In the genomic region with DNA sequence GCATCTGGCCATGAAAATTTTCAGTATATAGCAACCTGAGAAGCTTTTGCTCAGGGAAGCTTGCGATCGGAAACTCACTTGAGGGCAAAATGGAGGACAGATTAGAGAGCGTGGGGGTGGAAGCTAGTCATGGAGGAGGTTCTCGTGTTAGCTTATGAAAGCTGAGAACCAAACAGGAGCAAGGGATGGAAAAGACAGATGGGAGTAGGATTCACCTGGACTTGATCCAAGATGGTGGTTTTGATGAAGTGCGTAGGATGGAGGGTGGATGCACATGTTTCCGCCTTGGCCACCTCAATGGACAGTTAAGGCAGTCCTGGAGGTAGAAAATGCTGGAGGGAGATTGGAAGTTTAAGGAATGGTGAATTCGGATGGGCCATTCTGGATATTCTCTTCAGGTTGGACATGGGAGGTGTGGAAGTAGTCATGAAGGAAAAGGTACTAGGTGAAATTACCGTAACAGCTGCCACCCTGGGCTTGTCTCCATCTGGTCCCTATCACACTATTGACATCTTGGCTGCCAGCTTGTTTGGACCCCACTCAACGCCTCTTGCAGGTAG, we compare ENCODE assay signal across 26 cellular contexts. TPM values are rescaled to one million over a fixed set of nuclear protein-coding genes. Genes with fewer than 3 reads are reported as not detected.
DNase-seq lines count a peak whose midpoint lies in the region; ATAC-seq and TF ChIP-seq lines count a peak whose summit lies in the region.
"Had no signal": no experiment of that assay in that cellular context is flagged by ENCODE, and none has a peak within 500 bp of the region (broad histone marks: within the 10 kb centered on the region; RNA-seq: fewer than 3 reads in every experiment).

No MANE protein-coding gene starts in this region.

- TF ChIP-seq CTCF in WERI-Rb-1 (IDR thresholded peaks at IDR 0.05; ENCODE audit: low read depth, low read length): no peak

- H3K27me3 ChIP-seq in WERI-Rb-1 (ENCODE audit: insufficient read depth, low read depth, severe bottlenecking): no peaks in the 10 kb centered on the region
- H3K27me3 ChIP-seq: dorsolateral prefrontal cortex, left lung had no signal

- H3K4me3 Mint-ChIP-seq in naive thymus-derived CD8-positive, alpha-beta T cell: peak overlapping the region in 2 of 10 donors; percentile 10 to 41
- H3K4me3 Mint-ChIP-seq: activated CD4-positive, alpha-beta memory T cell treated with anti-CD3 and anti-CD28 coated beads, Interleukin-2, amount 10 ng/mL, durations not matched to agents 7 days and 5 days; CD14-positive monocyte; central memory CD8-positive, alpha-beta T cell had no signal

- DNase-seq in DMS 273 (lab: John Stamatoyannopoulos, UW; ENCODE audit: unreplicated experiment) (peak; percentile 94), NCI-H2029 treated with DMSO at 0.1 percent for 48 hours (lab: John Stamatoyannopoulos, UW) (peak; percentile 43), WERI-Rb-1 (no peak), Ammon's horn (ENCODE audit: low spot score) (no peak), NCI-H774 (lab: John Stamatoyannopoulos, UW) (no peak)
- DNase-seq in naive thymus-derived CD8-positive, alpha-beta T cell: no peak
- DNase-seq: activated CD4-positive, alpha-beta memory T cell treated with anti-CD3 and anti-CD28 coated beads, Interleukin-2, amount 10 ng/mL, durations not matched to agents 7 days and 5 days; activated CD8-positive, alpha-beta memory T cell treated with anti-CD3 and anti-CD28 coated beads, Interleukin-2, amount 50 U/mL, for 48 hours; DMS153; KBM-7; left lung; mesendoderm; NCI-H1417; NCI-H510A treated with DMSO at 0.1 percent for 48 hours; occipital lobe; stimulated activated naive CD8-positive, alpha-beta T cell treated with anti-CD3 and anti-CD28 coated beads, Interleukin-15, Interleukin-2, amounts not matched to agents 100 U/mL and 50 U/mL, for 24 hours; SW 1271 had no signal

- no peaks in the 10 kb centered on the region for H3K9me3 ChIP-seq in WERI-Rb-1 (ENCODE audit: severe bottlenecking)
- H3K9me3 ChIP-seq: left lung, thoracic aorta had no signal

- peaks cover 24 to 42% (median 34%) of the 10 kb centered on the region in 4 donors for H3K4me1 Mint-ChIP-seq in naive thymus-derived CD8-positive, alpha-beta T cell

- POLR2A ChIA-PET in naive thymus-derived CD8-positive, alpha-beta T cell (lab: Charles Lee): interaction anchor here (0.6 to 2.5 kb wide), 2 partner anchors 9 to 25 kb away, joined by 4 to 10 read pairs; a partner anchor contains a TSS

- H3K36me3 Mint-ChIP-seq in naive thymus-derived CD8-positive, alpha-beta T cell: peaks cover 0 to 15% (median 3%) of the 10 kb centered on the region in 3 donors

- H3K27ac ChIP-seq in WERI-Rb-1: peak overlapping the region; percentile 93
- H3K27ac ChIP-seq: left lung, thoracic aorta had no signal

- no peaks in the 10 kb centered on the region for H3K27me3 Mint-ChIP-seq in naive thymus-derived CD8-positive, alpha-beta T cell
- H3K27me3 Mint-ChIP-seq: activated CD4-positive, alpha-beta memory T cell treated with anti-CD3 and anti-CD28 coated beads, Interleukin-2, amount 10 ng/mL, durations not matched to agents 7 days and 5 days; central memory CD8-positive, alpha-beta T cell had no signal

- H3K9me3 Mint-ChIP-seq in naive thymus-derived CD8-positive, alpha-beta T cell: no peaks in the 10 kb centered on the region
- H3K9me3 Mint-ChIP-seq: activated CD4-positive, alpha-beta memory T cell treated with anti-CD3 and anti-CD28 coated beads, Interleukin-2, amount 10 ng/mL, durations not matched to agents 7 days and 5 days; activated naive CD4-positive, alpha-beta T cell treated with anti-CD3 and anti-CD28 coated beads, Interleukin-2, amount 50 U/mL, for 72 hours; central memory CD8-positive, alpha-beta T cell had no signal

- no peak for ATAC-seq in naive thymus-derived CD8-positive, alpha-beta T cell
- ATAC-seq in GM19023 (IDR thresholded peaks at IDR 0.05; ENCODE audit: unreplicated experiment): no peak
- ATAC-seq: activated naive CD4-positive, alpha-beta T cell treated with anti-CD3 and anti-CD28 coated beads, Interleukin-2, amount 50 U/mL, for 72 hours; HCT116; left lung; stimulated activated naive CD8-positive, alpha-beta T cell treated with anti-CD3 and anti-CD28 coated beads, Interleukin-15, Interleukin-2, amounts not matched to agents 100 U/mL and 50 U/mL, for 24 hours had no signal

- peak overlapping the region in 9 of 10 donors; percentile 38 to 86 (median 56) for H3K27ac Mint-ChIP-seq in naive thymus-derived CD8-positive, alpha-beta T cell
- H3K27ac Mint-ChIP-seq: activated CD4-positive, alpha-beta memory T cell treated with anti-CD3 and anti-CD28 coated beads, Interleukin-2, amount 10 ng/mL, durations not matched to agents 7 days and 5 days; activated naive CD4-positive, alpha-beta T cell treated with anti-CD3 and anti-CD28 coated beads, Interleukin-2, amount 50 U/mL, for 72 hours; CD14-positive monocyte had no signal

- peaks cover 8% of the 10 kb centered on the region for H3K36me3 ChIP-seq in WERI-Rb-1
- H3K36me3 ChIP-seq: left lung, thoracic aorta had no signal

- H3K4me3 ChIP-seq in WERI-Rb-1 (ENCODE audit: low read depth, low read length): no peak overlapping the region
- H3K4me3 ChIP-seq: dorsolateral prefrontal cortex, left lung, thoracic aorta had no signal

RNA-seq across cellular contexts. Expression of a gene that starts 6.3 kb away (rescaled TPM):
- total RNA-seq in naive thymus-derived CD8-positive, alpha-beta T cell: under 1 TPM; 0.52 to 0.73 TPM
- under 1 TPM; 0.68 to 0.97 (median 0.68) TPM for polyA plus RNA-seq in naive thymus-derived CD8-positive, alpha-beta T cell
- total RNA-seq: endothelial cell of umbilical vein, occipital lobe, thoracic aorta had no signal
- polyA plus RNA-seq: CD14-positive monocyte, fibroblast of lung had no signal

RNA-seq across cellular contexts. Expression of a gene that starts 25.3 kb away (rescaled TPM):
- total RNA-seq in naive thymus-derived CD8-positive, alpha-beta T cell: 10 to 100 TPM; 36.5 to 41.7 TPM
- polyA plus RNA-seq in naive thymus-derived CD8-positive, alpha-beta T cell: 10 to 100 TPM; 60.6 to 76.9 (median 70.8) TPM

RNA-seq across cellular contexts. Expression of a gene that starts 37.0 kb away (rescaled TPM):
- 10 to 100 TPM; 18.7 to 21.1 TPM for total RNA-seq in naive thymus-derived CD8-positive, alpha-beta T cell
- 10 to 100 TPM; 26.8 to 35.5 (median 28.5) TPM for polyA plus RNA-seq in naive thymus-derived CD8-positive, alpha-beta T cell

RNA-seq across cellular contexts. Expression of a gene that starts 39.1 kb away (rescaled TPM):
- total RNA-seq in naive thymus-derived CD8-positive, alpha-beta T cell: 10 to 100 TPM; 11.9 to 13.3 TPM
- 1 to 10 TPM; 4.9 to 5.9 (median 5.3) TPM for polyA plus RNA-seq in naive thymus-derived CD8-positive, alpha-beta T cell

RNA-seq across cellular contexts. Expression of a gene that starts 44.8 kb away (rescaled TPM):
- total RNA-seq in naive thymus-derived CD8-positive, alpha-beta T cell: 10 to 100 TPM; 50.7 to 57.4 TPM
- 10 to 100 TPM; 45.9 to 60.7 (median 55.4) TPM for polyA plus RNA-seq in naive thymus-derived CD8-positive, alpha-beta T cell

Comparison
In these comparisons a context has a peak if more than half of its experiments do, and no peak if none do; other contexts are left out.
1. DNase-seq: peak in DMS 273 (single experiment) and NCI-H2029 treated with DMSO at 0.1 percent for 48 hours (single experiment); none in WERI-Rb-1 (single experiment), naive thymus-derived CD8-positive, alpha-beta T cell (0 of 10), Ammon's horn (single experiment) and NCI-H774 (single experiment).